ENCODE assay signal across 8 cellular contexts in the genomic region with DNA sequence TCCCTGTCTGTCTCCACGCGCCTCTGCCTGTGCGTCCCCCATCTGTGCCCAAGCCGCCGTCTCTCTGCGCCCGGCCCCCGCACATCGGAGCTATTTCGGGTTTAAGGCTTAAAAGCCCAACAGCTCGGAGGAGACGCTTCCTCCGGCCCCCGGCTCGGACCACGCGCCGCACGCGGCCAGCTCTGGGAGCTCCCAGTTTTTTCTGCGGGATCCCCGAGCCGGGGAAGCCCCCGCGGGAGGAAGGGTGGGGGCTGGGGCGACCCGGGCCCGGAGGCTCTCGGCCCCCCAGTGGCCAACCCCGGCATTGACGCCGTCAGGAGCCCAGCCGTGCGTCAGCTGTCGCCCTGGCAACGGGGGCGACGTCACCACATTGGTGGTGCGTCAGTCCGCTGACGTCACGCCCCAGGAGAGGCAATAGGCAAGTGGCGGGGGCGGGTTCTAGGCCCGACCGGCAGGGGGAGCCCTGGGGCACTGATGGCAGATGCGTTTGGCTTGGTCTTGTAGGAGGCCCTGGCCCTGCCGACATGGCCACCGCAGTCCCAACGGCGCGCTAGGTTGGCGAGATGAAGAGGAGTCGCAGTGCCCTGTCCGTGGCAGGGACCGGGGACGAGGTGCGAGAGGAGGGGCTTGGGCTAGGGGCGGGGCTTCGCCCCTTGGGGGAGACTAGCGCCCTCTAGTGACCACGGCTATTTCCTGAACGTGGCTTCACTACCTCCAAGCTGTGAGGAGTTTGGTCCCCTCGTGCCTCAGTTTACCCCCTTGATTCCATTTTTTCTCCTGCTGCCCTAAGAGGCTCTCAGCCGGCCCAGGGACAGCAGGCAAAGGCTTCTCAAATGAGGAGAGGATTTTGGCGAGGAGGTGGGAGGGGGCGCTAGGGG. TPM values are rescaled to one million over a fixed set of nuclear protein-coding genes. Genes with fewer than 3 reads are reported as not detected.
DNase-seq lines count a peak whose midpoint lies in the region; ATAC-seq lines count a peak whose summit lies in the region.

No MANE protein-coding gene starts in this region.

- ATAC-seq in GM18502 (IDR thresholded peaks at IDR 0.05; ENCODE audit: poor library complexity, unreplicated experiment) (peak; percentile 58), HG03060 (IDR thresholded peaks at IDR 0.05; ENCODE audit: low read depth, unreplicated experiment) (peak; percentile 34)

- DNase-seq in 8988T (peak; percentile 77), NCI-H460 (ENCODE audit: extremely low read depth, low read depth) (peak; percentile 82), cerebellum (ENCODE audit: low spot score) (peak; percentile 88), left kidney (ENCODE audit: low read depth, low spot score) (peak; percentile 87)
- DNase-seq in activated CD4-positive, alpha-beta T cell treated with anti-CD3 and anti-CD28 coated beads for 1 hour, result peak; percentile 91
- peak; percentile 96 for DNase-seq in stimulated activated CD4-positive, alpha-beta T cell treated with anti-CD3 and anti-CD28 coated beads, Interleukin-1b, Interleukin-23, amount 100 ng/mL, for 48 hours

RNA-seq across cellular contexts. Expression of gene PDE4A, which starts 3.7 kb away (rescaled TPM):
- 2.1 and 2.2 TPM in 2 replicates for total RNA-seq in NCI-H460 (2014; rRNA removed; shearing (Covaris generic))
- polyA plus RNA-seq in NCI-H460 (2014; cell fraction: nucleus; rRNA removed), result 2.8 and 5.3 TPM in 2 replicates
- total RNA-seq in cerebellum, result 3.3 TPM

RNA-seq across cellular contexts. Expression of gene CDC37, which starts 13.3 kb away (rescaled TPM):
- total RNA-seq in NCI-H460 (2014; rRNA removed; shearing (Covaris generic)), result 116 and 131 TPM in 2 replicates
- polyA plus RNA-seq in NCI-H460 (2014; cell fraction: nucleus; rRNA removed), result 639 and 676 TPM in 2 replicates
- 41.6 TPM for total RNA-seq in cerebellum

RNA-seq across cellular contexts. Expression of gene TYK2, which starts 36.2 kb away (rescaled TPM):
- total RNA-seq in NCI-H460 (2014; rRNA removed; shearing (Covaris generic)), result 43.4 and 43.9 TPM in 2 replicates
- 191 and 245 TPM in 2 replicates for polyA plus RNA-seq in NCI-H460 (2014; cell fraction: nucleus; rRNA removed)
- 42.8 TPM for total RNA-seq in cerebellum

Comparison
In these comparisons a context has a peak if more than half of its experiments do, and no peak if none do; other contexts are left out.
1. Peak in every context shown above with its lines: DNase-seq and ATAC-seq.